14 cellular contexts compared by ENCODE assay signal in genomic region chr12:91250273-91250672, GRCh38.
A peak's percentile ranks its signal among the peaks of the same experiment; 100 is the strongest.
DNase-seq lines count a peak whose midpoint lies in the region; ATAC-seq and TF ChIP-seq lines count a peak whose summit lies in the region.
"Had no signal": no experiment of that assay in that cellular context is flagged by ENCODE, and none has a peak within 500 bp of the region (broad histone marks: within the 10 kb centered on the region; RNA-seq: fewer than 3 reads in every experiment).

No MANE protein-coding gene starts in this region.

- H3K4me3 ChIP-seq in fibroblast of lung (replicated peaks in 1 of 4; ENCODE audit: control extremely low read depth in 1 of 4, insufficient read depth in 1 of 4, low read depth in 3 of 4, low read length in 4 of 4) (no peak overlapping the region), mesenchymal stem cell (ENCODE audit: insufficient read depth in 1 of 2, low read depth in 1 of 2, low read length in 2 of 2) (peak overlapping the region in 1 of 2 experiments; percentile 50), stomach (no peak overlapping the region)

- H2BK15ac ChIP-seq in mesenchymal stem cell (ENCODE audit: low read depth, poor library complexity, severe bottlenecking) = no peak overlapping the region

- H3K9ac ChIP-seq in fibroblast of lung (ENCODE audit: insufficient read depth, low read length) (no peak overlapping the region), mesenchymal stem cell (ENCODE audit: low read length) (peak overlapping the region; percentile 83)

- no peak overlapping the region for H3K4ac ChIP-seq in mesenchymal stem cell (ENCODE audit: low read depth in 1 of 2, low read length in 2 of 2)

- H4K8ac ChIP-seq in mesenchymal stem cell (ENCODE audit: low read length) = no peak overlapping the region

- intact Hi-C loops in stomach (cut with DNase I; ENCODE audit: low total_unique reads) = no loop called here
- intact Hi-C loops in left colon (cut with DNase I, micrococcal nuclease) = no loop called here

- no peaks in the 10 kb centered on the region for H4K20me1 ChIP-seq in fibroblast of lung (ENCODE audit: control insufficient read depth, extremely low read depth, insufficient read depth, low read length)

- H3K27me3 ChIP-seq in fibroblast of lung (ENCODE audit: control insufficient read depth, insufficient read depth, low read length) (no peaks in the 10 kb centered on the region), mesenchymal stem cell (ENCODE audit: control insufficient read depth in 1 of 2, insufficient read depth in 1 of 2, low read length in 2 of 2) (no peaks in the 10 kb centered on the region), stomach (no peaks in the 10 kb centered on the region)
- H3K27me3 ChIP-seq: foreskin keratinocyte had no signal

- H2AFZ ChIP-seq in fibroblast of lung (ENCODE audit: low read length) = peak overlapping the region; percentile 40
- no peak overlapping the region for H2AFZ ChIP-seq in mesenchymal stem cell (ENCODE audit: low read depth, low read length)

- no peak for TF ChIP-seq CTCF in fibroblast of lung (conservative IDR thresholded peaks at IDR 0.05 in 1 of 2, IDR thresholded peaks at IDR 0.05 in 1 of 2; ENCODE audit: low read depth in 1 of 2, low read length in 2 of 2)
- no peak for TF ChIP-seq CTCF in stomach (IDR thresholded peaks at IDR 0.05)
- no peak for TF ChIP-seq CTCF in nephron progenitor cell (IDR thresholded peaks at IDR 0.05)

- no peaks in the 10 kb centered on the region for H3K9me3 ChIP-seq in fibroblast of lung (ENCODE audit: control insufficient read depth, insufficient read depth, low read depth, low read length)
- no peaks in the 10 kb centered on the region for H3K9me3 ChIP-seq in mesenchymal stem cell (ENCODE audit: control insufficient read depth, low read length)
- H3K9me3 ChIP-seq in stomach = no peaks in the 10 kb centered on the region

- DNase-seq in HCEC 1CT (peak; percentile 63), fibroblast of lung (ENCODE audit: low read depth in 2 of 2) (peak in 1 of 2 donors; percentile 81), mesenchymal stem cell (no peak), stomach (no peak), A172 (ENCODE audit: low spot score) (no peak), left colon (no peak), nephron progenitor cell (no peak), RKO (ENCODE audit: low spot score) (no peak)
- DNase-seq: activated CD8-positive, alpha-beta T cell treated with anti-CD3 and anti-CD28 coated beads, Interleukin-2, amount 10 ng/mL, durations not matched to agents 7 days and 5 days; foreskin keratinocyte; midbrain; NCI-H1930; NCI-H526 treated with DMSO at 0.1 percent for 48 hours had no signal

- no peaks in the 10 kb centered on the region for H3K27me3 Mint-ChIP-seq in nephron progenitor cell (ENCODE audit: low read depth, poor library complexity)

- H3K4me2 ChIP-seq in fibroblast of lung (ENCODE audit: extremely low read depth, insufficient read depth, low read length) (peak overlapping the region; percentile 40), mesenchymal stem cell (ENCODE audit: low read length, poor library complexity, severe bottlenecking) (no peak overlapping the region)

- no peaks in the 10 kb centered on the region for H3K36me3 Mint-ChIP-seq in nephron progenitor cell (ENCODE audit: low read depth)

- no peak overlapping the region for H4K91ac ChIP-seq in mesenchymal stem cell (ENCODE audit: low read length)

- H3K79me2 ChIP-seq in fibroblast of lung (ENCODE audit: control insufficient read depth, insufficient read depth, low read length) = no peaks in the 10 kb centered on the region

- H3K23ac ChIP-seq in mesenchymal stem cell (ENCODE audit: low read length in 2 of 2) = no peak overlapping the region

- TF ChIP-seq POLR2A in stomach (IDR thresholded peaks at IDR 0.05) = no peak

- no peak overlapping the region for H3K27ac Mint-ChIP-seq in nephron progenitor cell
- H3K27ac Mint-ChIP-seq: activated CD8-positive, alpha-beta T cell treated with anti-CD3 and anti-CD28 coated beads, Interleukin-2, amount 10 ng/mL, durations not matched to agents 7 days and 5 days; activated T-helper 17 cell treated with anti-CD3 and anti-CD28 coated beads, Interleukin-2, amount 50 U/mL, for 72 hours had no signal

- no peak overlapping the region for H2BK120ac ChIP-seq in mesenchymal stem cell (ENCODE audit: low read depth, low read length)

- peaks cover 13% of the 10 kb centered on the region for H3K4me1 Mint-ChIP-seq in nephron progenitor cell
- H3K4me1 Mint-ChIP-seq: activated T-helper 17 cell treated with anti-CD3 and anti-CD28 coated beads, Interleukin-2, amount 50 U/mL, for 72 hours had no signal

- no peak overlapping the region for H2BK5ac ChIP-seq in mesenchymal stem cell (ENCODE audit: low read depth, low read length, poor library complexity, severe bottlenecking)

- H3K36me3 ChIP-seq in fibroblast of lung (ENCODE audit: control insufficient read depth, insufficient read depth, low read length) = no peaks in the 10 kb centered on the region
- no peaks in the 10 kb centered on the region for H3K36me3 ChIP-seq in mesenchymal stem cell (ENCODE audit: control insufficient read depth in 1 of 2, insufficient read depth in 2 of 2, low read depth in 1 of 2, low read length in 2 of 2)
- no peaks in the 10 kb centered on the region for H3K36me3 ChIP-seq in stomach

- H2BK12ac ChIP-seq in mesenchymal stem cell (ENCODE audit: low read length in 2 of 2) = no peak overlapping the region

- H3K4me1 ChIP-seq in fibroblast of lung (ENCODE audit: control insufficient read depth, extremely low read depth, insufficient read depth, low read length) (no peaks in the 10 kb centered on the region), mesenchymal stem cell (ENCODE audit: control insufficient read depth, insufficient read depth, low read depth, low read length) (no peaks in the 10 kb centered on the region), stomach (no peaks in the 10 kb centered on the region)
- H3K4me1 ChIP-seq: foreskin keratinocyte had no signal

- no peak for ATAC-seq in left colon
- ATAC-seq: activated CD8-positive, alpha-beta T cell treated with anti-CD3 and anti-CD28 coated beads, Interleukin-2, amount 10 ng/mL, durations not matched to agents 7 days and 5 days; activated T-helper 17 cell treated with anti-CD3 and anti-CD28 coated beads, Interleukin-2, amount 50 U/mL, for 72 hours; foreskin keratinocyte had no signal

- H3K9me3 Mint-ChIP-seq in nephron progenitor cell = no peaks in the 10 kb centered on the region
- H3K9me3 Mint-ChIP-seq: activated T-helper 17 cell treated with anti-CD3 and anti-CD28 coated beads, Interleukin-2, amount 50 U/mL, for 72 hours had no signal

- H2AK5ac ChIP-seq in mesenchymal stem cell (ENCODE audit: low read length, severe bottlenecking) = no peak overlapping the region

- no peaks in the 10 kb centered on the region for H3K79me1 ChIP-seq in mesenchymal stem cell (replicated peaks; ENCODE audit: low read length, poor library complexity, severe bottlenecking)

- H3K27ac ChIP-seq in fibroblast of lung (ENCODE audit: insufficient read depth, low read length) (no peak overlapping the region), mesenchymal stem cell (ENCODE audit: low read length, poor library complexity, severe bottlenecking) (no peak overlapping the region), stomach (peak overlapping the region in 3 of 5 donors; percentile 14 to 66 (median 15))
- H3K27ac ChIP-seq: foreskin keratinocyte had no signal

- no peak for TF ChIP-seq EP300 in stomach (IDR thresholded peaks at IDR 0.05)

- H3K18ac ChIP-seq in mesenchymal stem cell (ENCODE audit: low read depth in 1 of 2, low read length in 2 of 2) = no peak overlapping the region

- no peak overlapping the region for H3K4me3 Mint-ChIP-seq in nephron progenitor cell
- H3K4me3 Mint-ChIP-seq: activated CD8-positive, alpha-beta T cell treated with anti-CD3 and anti-CD28 coated beads, Interleukin-2, amount 10 ng/mL, durations not matched to agents 7 days and 5 days; activated T-helper 17 cell treated with anti-CD3 and anti-CD28 coated beads, Interleukin-2, amount 50 U/mL, for 72 hours had no signal

- WGBS in mesenchymal stem cell = no CpG with 5 or more reads among the region's 2 CpGs
- WGBS in stomach, 5 donors = 48 to 76% (median 70%) methylated on average over 2 of the region's 2 CpGs

- H3K14ac ChIP-seq in mesenchymal stem cell (ENCODE audit: low read length in 2 of 2) = no peak overlapping the region

Comparison
In these comparisons a context has a peak if more than half of its experiments do, and no peak if none do; other contexts are left out.
1. H3K27ac ChIP-seq: peak in stomach (3 of 5); none in fibroblast of lung (single experiment) and mesenchymal stem cell (single experiment).